Comparison of ENCODE assay signal across 12 cellular contexts in genomic region chr12:25458047-25458552, GRCh38.
A peak's percentile ranks its signal among the peaks of the same experiment; 100 is the strongest.
DNase-seq lines count a peak whose midpoint lies in the region; ATAC-seq and TF ChIP-seq lines count a peak whose summit lies in the region.
"Had no signal": no experiment of that assay in that cellular context is flagged by ENCODE, and none has a peak within 500 bp of the region (broad histone marks: within the 10 kb centered on the region; RNA-seq: fewer than 3 reads in every experiment).

No MANE protein-coding gene starts in this region.

- H3K27me3 ChIP-seq in H7 (ENCODE audit: control insufficient read depth, insufficient read depth, low read length), result no peaks in the 10 kb centered on the region
- H3K27me3 ChIP-seq: suprapubic skin had no signal

- H3K4me1 Mint-ChIP-seq in activated naive CD4-positive, alpha-beta T cell treated with anti-CD3 and anti-CD28 coated beads, Interleukin-2, amount 10 ng/mL, durations not matched to agents 7 days and 5 days, result no peaks in the 10 kb centered on the region

- no peak overlapping the region for H3K4me3 Mint-ChIP-seq in activated naive CD4-positive, alpha-beta T cell treated with anti-CD3 and anti-CD28 coated beads, Interleukin-2, amount 10 ng/mL, durations not matched to agents 7 days and 5 days
- H3K4me3 Mint-ChIP-seq: CD4-positive, alpha-beta T cell had no signal

- H3K4me3 ChIP-seq in fibroblast of pulmonary artery (replicated peaks; ENCODE audit: low read depth, low read length) (no peak overlapping the region), H7 (ENCODE audit: insufficient read depth, low read depth, low read length) (no peak overlapping the region)
- H3K4me3 ChIP-seq: suprapubic skin had no signal

- no peaks in the 10 kb centered on the region for H3K36me3 Mint-ChIP-seq in activated naive CD4-positive, alpha-beta T cell treated with anti-CD3 and anti-CD28 coated beads, Interleukin-2, amount 10 ng/mL, durations not matched to agents 7 days and 5 days

- intact Hi-C loops in left cardiac atrium (cut with DNase I) (no loop called here), Right ventricle myocardium superior (cut with DNase I) (no loop called here)

- H3K27me3 Mint-ChIP-seq in activated naive CD4-positive, alpha-beta T cell treated with anti-CD3 and anti-CD28 coated beads, Interleukin-2, amount 10 ng/mL, durations not matched to agents 7 days and 5 days, result peaks cover 4% of the 10 kb centered on the region

- H3K27ac Mint-ChIP-seq in activated naive CD4-positive, alpha-beta T cell treated with anti-CD3 and anti-CD28 coated beads, Interleukin-2, amount 10 ng/mL, durations not matched to agents 7 days and 5 days, result no peak overlapping the region
- H3K27ac Mint-ChIP-seq: CD4-positive, alpha-beta T cell had no signal

- no peak for TF ChIP-seq CTCF in fibroblast of pulmonary artery (IDR thresholded peaks at IDR 0.05; ENCODE audit: low read length, missing control alignments)

- in situ Hi-C loops in SK-MEL-5 (cut with HindIII; ENCODE audit: low pct_unique_long_range_greater_than_20kb, low sequenced_read_pairs), result no loop called here

- CTCF ChIA-PET in activated naive CD4-positive, alpha-beta T cell treated with anti-CD3 and anti-CD28 coated beads, Interleukin-2, amount 10 ng/mL, durations not matched to agents 7 days and 5 days (lab: Charles Lee), result interaction anchor here (0.7 to 1.0 kb wide), 2 partner anchors 55 to 478 kb away, joined by 3 read pairs; no protein-coding TSS in a partner anchor

- peak; percentile 36 for DNase-seq in left cardiac atrium
- DNase-seq in Right ventricle myocardium superior, result no peak
- DNase-seq in SK-MEL-5 (ENCODE audit: low read depth, low spot score), result peak; percentile 89
- DNase-seq in fibroblast of pulmonary artery (ENCODE audit: low read depth), result peak; percentile 87
- no peak for DNase-seq in SK-N-DZ (ENCODE audit: low spot score)
- DNase-seq in H7, result no peak
- no peak for DNase-seq in activated naive CD4-positive, alpha-beta T cell treated with anti-CD3 and anti-CD28 coated beads, Interleukin-2, amount 10 ng/mL, durations not matched to agents 7 days and 5 days
- no peak for DNase-seq in stimulated activated CD4-positive, alpha-beta T cell treated with anti-CD3 and anti-CD28 coated beads, Interleukin-2, amount 100 ng/mL, for 48 hours
- DNase-seq: activated naive CD4-positive, alpha-beta T cell treated with anti-CD3 and anti-CD28 coated beads, Interleukin-2, amount 50 U/mL, for 16 hours; CD4-positive, alpha-beta T cell; SIG-M5 had no signal

- ATAC-seq in left cardiac atrium, result peak in 1 of 2 donors; percentile 49
- no peak for ATAC-seq in Right ventricle myocardium superior (ENCODE audit: poor library complexity)

- no peaks in the 10 kb centered on the region for H3K36me3 ChIP-seq in H7 (replicated peaks; ENCODE audit: control insufficient read depth, insufficient read depth, low read length)
- H3K36me3 ChIP-seq: suprapubic skin had no signal

- no peaks in the 10 kb centered on the region for H3K9me3 Mint-ChIP-seq in activated naive CD4-positive, alpha-beta T cell treated with anti-CD3 and anti-CD28 coated beads, Interleukin-2, amount 10 ng/mL, durations not matched to agents 7 days and 5 days
- H3K9me3 Mint-ChIP-seq: CD4-positive, alpha-beta T cell had no signal

Comparison
In these comparisons a context has a peak if more than half of its experiments do, and no peak if none do; other contexts are left out.
1. DNase-seq: peak in left cardiac atrium (single experiment), SK-MEL-5 (single experiment) and fibroblast of pulmonary artery (single experiment); none in Right ventricle myocardium superior (single experiment), SK-N-DZ (single experiment), H7 (single experiment), activated naive CD4-positive, alpha-beta T cell treated with anti-CD3 and anti-CD28 coated beads, Interleukin-2, amount 10 ng/mL, durations not matched to agents 7 days and 5 days (single experiment) and stimulated activated CD4-positive, alpha-beta T cell treated with anti-CD3 and anti-CD28 coated beads, Interleukin-2, amount 100 ng/mL, for 48 hours (0 of 2).